21 cellular contexts compared by ENCODE assay signal in genomic region chrX:153498453-153498852, GRCh38. TPM values are rescaled to one million over a fixed set of nuclear protein-coding genes. Genes with fewer than 3 reads are reported as not detected.
DNase-seq lines count a peak whose midpoint lies in the region; ATAC-seq, FAIRE-seq and TF ChIP-seq lines count a peak whose summit lies in the region.
"Had no signal": no experiment of that assay in that cellular context is flagged by ENCODE, and none has a peak within 500 bp of the region (broad histone marks: within the 10 kb centered on the region; RNA-seq: fewer than 3 reads in every experiment).

No MANE protein-coding gene starts in this region.

- intact Hi-C loops in heart right ventricle (cut with DNase I): no loop called here

- H3K79me2 ChIP-seq in astrocyte (ENCODE audit: insufficient read depth, low read length) (peaks cover 59% of the 10 kb centered on the region), osteoblast (ENCODE audit: insufficient read depth, low read length) (peaks cover 61% of the 10 kb centered on the region)

- 66 to 75% methylated on average over 6 to 7 of the region's 7 CpGs for WGBS in heart right ventricle, 2 donors

- H3K27ac ChIP-seq in heart right ventricle (no peak overlapping the region), right atrium auricular region (peak overlapping the region in 1 of 2 donors; percentile 23), astrocyte (ENCODE audit: low read depth, low read length) (no peak overlapping the region), osteoblast (ENCODE audit: low read depth, low read length) (no peak overlapping the region)
- H3K27ac ChIP-seq: 22Rv1 had no signal

- H3K4me1 Mint-ChIP-seq in astrocyte (ENCODE audit: low read depth, unreplicated experiment): peaks cover 4% of the 10 kb centered on the region

- no peaks in the 10 kb centered on the region for H3K9me3 Mint-ChIP-seq in astrocyte (ENCODE audit: unreplicated experiment)

- ATAC-seq in heart right ventricle (no peak), GM21528 (IDR thresholded peaks at IDR 0.05; ENCODE audit: low FRiP score, unreplicated experiment) (no peak)

- H3K36me3 ChIP-seq in heart right ventricle (no peaks in the 10 kb centered on the region), right atrium auricular region (no peaks in the 10 kb centered on the region), astrocyte (ENCODE audit: insufficient read depth, low read length) (no peaks in the 10 kb centered on the region), osteoblast (ENCODE audit: insufficient read depth, low read length) (no peaks in the 10 kb centered on the region)

- peaks cover 0 to 26% (median 0%) of the 10 kb centered on the region in 9 donors for H3K4me1 ChIP-seq in heart right ventricle
- H3K4me1 ChIP-seq in right atrium auricular region: peaks cover 0 to 7% of the 10 kb centered on the region in 2 donors
- H3K4me1 ChIP-seq in astrocyte (ENCODE audit: insufficient read depth, low read length): peaks cover 17% of the 10 kb centered on the region
- H3K4me1 ChIP-seq in osteoblast (ENCODE audit: insufficient read depth, low read length): peaks cover 34% of the 10 kb centered on the region

- H3K27me3 ChIP-seq in heart right ventricle (peaks cover 0 to 18% (median 0%) of the 10 kb centered on the region in 7 donors), right atrium auricular region (no peaks in the 10 kb centered on the region), astrocyte (ENCODE audit: insufficient read depth, low read length) (no peaks in the 10 kb centered on the region), osteoblast (ENCODE audit: insufficient read depth, low read length) (no peaks in the 10 kb centered on the region)

- FAIRE-seq in astrocyte (lab: Jason Lieb, UNC): no peak

- TF ChIP-seq CTCF in heart right ventricle (IDR thresholded peaks at IDR 0.05): no peak
- TF ChIP-seq CTCF in right atrium auricular region (IDR thresholded peaks at IDR 0.05): no peak
- no peak for TF ChIP-seq CTCF in astrocyte (IDR thresholded peaks at IDR 0.05; ENCODE audit: insufficient read depth, low read depth, low read length)
- TF ChIP-seq CTCF in osteoblast (IDR thresholded peaks at IDR 0.05; ENCODE audit: extremely low read depth, low read depth, low read length): no peak

- no peaks in the 10 kb centered on the region for H3K27me3 Mint-ChIP-seq in astrocyte (ENCODE audit: low read depth, unreplicated experiment)

- H4K20me1 ChIP-seq in astrocyte (ENCODE audit: insufficient read depth, low read length) (peaks cover 48% of the 10 kb centered on the region), osteoblast (ENCODE audit: insufficient read depth, low read length) (peaks cover 54% of the 10 kb centered on the region)

- peak overlapping the region; percentile 67 for H3K4me2 ChIP-seq in astrocyte (ENCODE audit: low read length)
- peak overlapping the region; percentile 57 for H3K4me2 ChIP-seq in osteoblast (ENCODE audit: insufficient read depth, low read length)
- H3K4me2 ChIP-seq: SK-N-SH had no signal

- H3K36me3 Mint-ChIP-seq in astrocyte (ENCODE audit: low read depth, unreplicated experiment): no peaks in the 10 kb centered on the region
- H3K36me3 Mint-ChIP-seq: CD14-positive monocyte had no signal

- peak overlapping the region in 7 of 10 donors; percentile 10 to 54 (median 33) for H3K4me3 ChIP-seq in heart right ventricle
- H3K4me3 ChIP-seq in right atrium auricular region: peak overlapping the region in 1 of 2 donors; percentile 22
- H3K4me3 ChIP-seq in astrocyte (ENCODE audit: insufficient read depth, low read depth, low read length): no peak overlapping the region
- peak overlapping the region; percentile 34 for H3K4me3 ChIP-seq in osteoblast (ENCODE audit: insufficient read depth, low read length)

- no peaks in the 10 kb centered on the region for H3K9me3 ChIP-seq in heart right ventricle
- no peaks in the 10 kb centered on the region for H3K9me3 ChIP-seq in right atrium auricular region
- no peaks in the 10 kb centered on the region for H3K9me3 ChIP-seq in astrocyte (ENCODE audit: insufficient read depth, low read depth, low read length)
- H3K9me3 ChIP-seq in osteoblast (ENCODE audit: low read depth, low read length): no peaks in the 10 kb centered on the region
- H3K9me3 ChIP-seq: SK-N-SH had no signal

- no peak overlapping the region for H3K27ac Mint-ChIP-seq in astrocyte (ENCODE audit: unreplicated experiment)
- H3K27ac Mint-ChIP-seq: CD14-positive monocyte, H9 had no signal

- no peak overlapping the region for H3K9ac ChIP-seq in astrocyte (ENCODE audit: low read length)
- H3K9ac ChIP-seq: SK-N-SH had no signal

- H2AFZ ChIP-seq in astrocyte (ENCODE audit: low read depth, low read length) (no peak overlapping the region), osteoblast (ENCODE audit: low read length) (no peak overlapping the region)

- DNase-seq in heart right ventricle (no peak), right atrium auricular region (ENCODE audit: low spot score) (no peak), astrocyte (ENCODE audit: low read depth) (no peak), osteoblast (ENCODE audit: insufficient read length, low spot score, missing footprints) (no peak), NCI-H69 (lab: John Stamatoyannopoulos, UW) (no peak), CD1c-positive myeloid dendritic cell (ENCODE audit: extremely low spot score) (no peak)
- DNase-seq in effector CD8-positive, alpha-beta T cell (lab: John Stamatoyannopoulos, UW): no peak
- DNase-seq: ACHN, DMS79, H9, KBM-7, NCI-H1092, NCI-H1436 treated with DMSO at 0.1 percent for 48 hours, NCI-H1930, SIG-M5, SK-N-SH had no signal

- H3K4me3 Mint-ChIP-seq in astrocyte (ENCODE audit: unreplicated experiment): no peak overlapping the region
- H3K4me3 Mint-ChIP-seq: CD14-positive monocyte, H9 had no signal

RNA-seq across cellular contexts. Expression of gene BGN, which starts 3.7 kb away (rescaled TPM):
- 100 to 1,000 TPM in 1 of 10 donors, 10 to 100 TPM in 9; 38.7 to 202 (median 62.4) TPM for total RNA-seq in heart right ventricle
- polyA plus RNA-seq in heart right ventricle: 100 to 1,000 TPM; 101 to 116 TPM
- 100 to 1,000 TPM; 141 to 206 TPM for total RNA-seq in right atrium auricular region
- total RNA-seq in astrocyte: 50.0 and 87.7 TPM in 2 replicates
- 139 and 210 TPM in 2 replicates for total RNA-seq in osteoblast
- polyA plus RNA-seq: CD14-positive monocyte had no signal

RNA-seq across cellular contexts. Expression of gene ATP2B3, which starts 19.0 kb away (rescaled TPM):
- total RNA-seq in heart right ventricle (not detected), right atrium auricular region (not detected), astrocyte (0.46 and 0.52 TPM in 2 replicates), osteoblast (under 0.01 TPM in 1 of 2 replicates, not detected in the other)
- not detected for polyA plus RNA-seq in heart right ventricle
- total RNA-seq: HT1080, NCI-H460 had no signal
- polyA plus RNA-seq: CD14-positive monocyte had no signal

RNA-seq across cellular contexts. Expression of gene HAUS7, which starts 28.1 kb away (rescaled TPM):
- 10 to 100 TPM; 12.7 to 25.7 (median 18.2) TPM for total RNA-seq in heart right ventricle
- 10 to 100 TPM; 24.3 to 45.3 TPM for polyA plus RNA-seq in heart right ventricle
- total RNA-seq in right atrium auricular region: 10 to 100 TPM; 10.5 to 15.9 TPM
- 12.1 and 14.7 TPM in 2 replicates for total RNA-seq in astrocyte
- total RNA-seq in osteoblast: 8.3 and 14.1 TPM in 2 replicates

RNA-seq across cellular contexts. Expression of gene TREX2, which starts 52.6 kb away (rescaled TPM):
- under 1 TPM in 6 of 10 donors, not detected in 4; 0.20 to 0.33 (median 0.26) TPM for total RNA-seq in heart right ventricle
- under 1 TPM; 0.36 to 0.44 TPM for polyA plus RNA-seq in heart right ventricle
- total RNA-seq in right atrium auricular region: under 1 TPM in 1 of 2 donors, not detected in 1; 0.94 TPM
- total RNA-seq in astrocyte: 0.36 TPM in 1 of 2 replicates, not detected in the other
- 3.3 and 3.5 TPM in 2 replicates for total RNA-seq in osteoblast
- polyA plus RNA-seq: CD14-positive monocyte had no signal
